In genomic region chr2:241567776-241568175, GRCh38 we compare ENCODE assay signal across 24 cellular contexts.
"Had no signal": no experiment of that assay in that cellular context is flagged by ENCODE, and none has a peak within 500 bp of the region (broad histone marks: within the 10 kb centered on the region; RNA-seq: fewer than 3 reads in every experiment).

No MANE protein-coding gene starts in this region.

- H3K9ac ChIP-seq: neural progenitor cell had no signal

- H3K27ac Mint-ChIP-seq: naive B cell; nephron; neural progenitor cell; stimulated activated memory B cell treated with anti-CD40 and anti-IgM and Interleukin-4, amounts not matched to agents 10 μg/mL and 1 μg/mL and 100 μg/mL, for 72 hours had no signal

- H3K36me3 ChIP-seq: neural progenitor cell, prostate gland, right atrium auricular region had no signal

- H3K9me3 Mint-ChIP-seq: nephron; neural progenitor cell; stimulated activated memory B cell treated with anti-CD40 and anti-IgM and Interleukin-4, amounts not matched to agents 10 μg/mL and 1 μg/mL and 100 μg/mL, for 72 hours; type B pancreatic cell had no signal

- H3K9me3 ChIP-seq: esophagus squamous epithelium, heart right ventricle, prostate gland, right atrium auricular region, spleen, testis, tibial artery had no signal

- ATAC-seq: heart right ventricle; left lobe of liver; stimulated activated memory B cell treated with anti-CD40 and anti-IgM and Interleukin-4, amounts not matched to agents 10 μg/mL and 1 μg/mL and 100 μg/mL, for 72 hours; stimulated activated naive CD8-positive, alpha-beta T cell treated with anti-CD3 and anti-CD28 coated beads, Interleukin-15, Interleukin-2, amounts not matched to agents 100 U/mL and 50 U/mL, for 24 hours had no signal

- H3K27ac ChIP-seq: heart right ventricle, neural progenitor cell, prostate gland, right atrium auricular region, skin epidermis, testis, tibial artery had no signal

- H3K27me3 ChIP-seq: dorsolateral prefrontal cortex, esophagus squamous epithelium, heart right ventricle, right atrium auricular region, spleen, testis, tibial artery had no signal

- H3K27me3 Mint-ChIP-seq: naive B cell had no signal

- H3K36me3 Mint-ChIP-seq: naive B cell had no signal

- DNase-seq: effector CD8-positive, alpha-beta T cell; erythroblast; esophagus squamous epithelium; foreskin melanocyte; glutamatergic neuron; heart right ventricle; hippocampal formation; mammary epithelial cell; naive B cell; stimulated activated CD4-positive, alpha-beta T cell treated with anti-CD3 and anti-CD28 coated beads, Interleukin-4, amount 100 ng/mL, for 4 hours; stimulated activated naive CD8-positive, alpha-beta T cell treated with anti-CD3 and anti-CD28 coated beads, Interleukin-15, Interleukin-2, amounts not matched to agents 100 U/mL and 50 U/mL, for 24 hours; substantia nigra; testis had no signal

- H2AFZ ChIP-seq: neural progenitor cell had no signal

- H3K4me2 ChIP-seq: neural progenitor cell had no signal

- H3K4me3 Mint-ChIP-seq: naive B cell; nephron; neural progenitor cell; stimulated activated memory B cell treated with anti-CD40 and anti-IgM and Interleukin-4, amounts not matched to agents 10 μg/mL and 1 μg/mL and 100 μg/mL, for 72 hours; type B pancreatic cell had no signal

- H3K4me3 ChIP-seq: dorsolateral prefrontal cortex, esophagus squamous epithelium, heart right ventricle, neural progenitor cell, prostate gland, right atrium auricular region, skin epidermis, spleen, testis, tibial artery had no signal
